Comparison of ENCODE assay signal across 19 cellular contexts in genomic region chr5:93421987-93422391, GRCh38.
A peak's percentile ranks its signal among the peaks of the same experiment; 100 is the strongest.
DNase-seq lines count a peak whose midpoint lies in the region; ATAC-seq and TF ChIP-seq lines count a peak whose summit lies in the region.
"Had no signal": no experiment of that assay in that cellular context is flagged by ENCODE, and none has a peak within 500 bp of the region (broad histone marks: within the 10 kb centered on the region; RNA-seq: fewer than 3 reads in every experiment).

No MANE protein-coding gene starts in this region.

- peaks cover 77% of the 10 kb centered on the region for H3K4me1 Mint-ChIP-seq in neural progenitor cell
- H3K4me1 Mint-ChIP-seq: activated CD4-positive, alpha-beta T cell treated with anti-CD3 and anti-CD28 coated beads, Interleukin-2, amount 10 ng/mL, durations not matched to agents 24 days and 14 days; memory B cell; stimulated activated naive B cell treated with anti-CD40 and anti-IgM and Interleukin-4, amounts not matched to agents 10 μg/mL and 1 μg/mL and 100 μg/mL, for 72 hours had no signal

- no peaks in the 10 kb centered on the region for H3K4me1 ChIP-seq in foreskin keratinocyte
- H3K4me1 ChIP-seq in neural progenitor cell, result peaks cover 59% of the 10 kb centered on the region
- peaks cover 0 to 51% (median 2%) of the 10 kb centered on the region in 4 donors for H3K4me1 ChIP-seq in stomach
- H3K4me1 ChIP-seq: spleen had no signal

- no peak overlapping the region for H2AFZ ChIP-seq in neural progenitor cell (replicated peaks)

- TF ChIP-seq EP300 in stomach (IDR thresholded peaks at IDR 0.05), result no peak

- H3K9me3 ChIP-seq in neural progenitor cell (ENCODE audit: low read depth) (no peaks in the 10 kb centered on the region), stomach (no peaks in the 10 kb centered on the region)
- H3K9me3 ChIP-seq: spleen had no signal

- intact Hi-C loops in stomach (cut with DNase I; ENCODE audit: low total_unique reads), result no loop called here
- intact Hi-C loops in cardiac septum (cut with DNase I), result no loop called here

- H3K36me3 ChIP-seq in neural progenitor cell (no peaks in the 10 kb centered on the region), stomach (no peaks in the 10 kb centered on the region)
- H3K36me3 ChIP-seq: spleen had no signal

- H3K9me3 Mint-ChIP-seq in neural progenitor cell, result no peaks in the 10 kb centered on the region
- H3K9me3 Mint-ChIP-seq: activated CD4-positive, alpha-beta T cell treated with anti-CD3 and anti-CD28 coated beads, Interleukin-2, amount 10 ng/mL, durations not matched to agents 24 days and 14 days; memory B cell; stimulated activated naive B cell treated with anti-CD40 and anti-IgM and Interleukin-4, amounts not matched to agents 10 μg/mL and 1 μg/mL and 100 μg/mL, for 72 hours had no signal

- H3K27ac ChIP-seq in foreskin keratinocyte (no peak overlapping the region), neural progenitor cell (peak overlapping the region; percentile 82), stomach (no peak overlapping the region)
- H3K27ac ChIP-seq: spleen had no signal

- H3K79me2 ChIP-seq in neural progenitor cell (ENCODE audit: low read depth), result no peaks in the 10 kb centered on the region

- peak; percentile 90 for DNase-seq in DMS79 (lab: John Stamatoyannopoulos, UW)
- peak; percentile 51 to 68 for DNase-seq in SHP77 (lab: John Stamatoyannopoulos, UW)
- peak in 1 of 2 donors; percentile 22 for DNase-seq in foreskin keratinocyte
- DNase-seq in neural progenitor cell (ENCODE audit: low spot score), result peak; percentile 51
- no peak for DNase-seq in stomach
- no peak for DNase-seq in dedifferentiated amniotic fluid mesenchymal stem cell (ENCODE audit: extremely low spot score)
- DNase-seq in cardiac septum (ENCODE audit: low spot score), result no peak
- DNase-seq: activated CD4-positive, alpha-beta T cell treated with anti-CD3 and anti-CD28 coated beads, Interleukin-2, amount 10 ng/mL, durations not matched to agents 24 days and 14 days; activated T-cell treated with anti-CD3 and anti-CD28 coated beads for 4 hours; central memory CD4-positive, alpha-beta T cell; COR-L47; foreskin melanocyte; IMR-90; NCI-H2029; spleen; stimulated activated naive B cell treated with anti-CD40 and anti-IgM and Interleukin-4, amounts not matched to agents 10 μg/mL and 1 μg/mL and 100 μg/mL, for 72 hours had no signal

- H3K4me3 Mint-ChIP-seq in neural progenitor cell, result peak overlapping the region; percentile 69
- H3K4me3 Mint-ChIP-seq: activated CD4-positive, alpha-beta T cell treated with anti-CD3 and anti-CD28 coated beads, Interleukin-2, amount 10 ng/mL, durations not matched to agents 24 days and 14 days; memory B cell; stimulated activated naive B cell treated with anti-CD40 and anti-IgM and Interleukin-4, amounts not matched to agents 10 μg/mL and 1 μg/mL and 100 μg/mL, for 72 hours had no signal

- TF ChIP-seq CTCF in foreskin keratinocyte (conservative IDR thresholded peaks at IDR 0.05) (no peak), neural progenitor cell (IDR thresholded peaks at IDR 0.05) (no peak), stomach (IDR thresholded peaks at IDR 0.05) (no peak)

- peak overlapping the region; percentile 69 for H3K4me2 ChIP-seq in neural progenitor cell

- TF ChIP-seq POLR2A in stomach (IDR thresholded peaks at IDR 0.05), result no peak

- H3K27me3 Mint-ChIP-seq in neural progenitor cell (ENCODE audit: insufficient read depth, low read depth), result no peaks in the 10 kb centered on the region
- H3K27me3 Mint-ChIP-seq: activated CD4-positive, alpha-beta T cell treated with anti-CD3 and anti-CD28 coated beads, Interleukin-2, amount 10 ng/mL, durations not matched to agents 24 days and 14 days; memory B cell had no signal

- peak overlapping the region; percentile 94 for H3K27ac Mint-ChIP-seq in neural progenitor cell
- H3K27ac Mint-ChIP-seq: activated CD4-positive, alpha-beta T cell treated with anti-CD3 and anti-CD28 coated beads, Interleukin-2, amount 10 ng/mL, durations not matched to agents 24 days and 14 days; activated naive CD4-positive, alpha-beta T cell treated with anti-CD3 and anti-CD28 coated beads, Interleukin-2, amount 50 U/mL, for 72 hours; memory B cell; stimulated activated naive B cell treated with anti-CD40 and anti-IgM and Interleukin-4, amounts not matched to agents 10 μg/mL and 1 μg/mL and 100 μg/mL, for 72 hours had no signal

- H3K4me3 ChIP-seq in neural progenitor cell (peak overlapping the region; percentile 1), stomach (no peak overlapping the region)
- H3K4me3 ChIP-seq: spleen had no signal

- peaks cover 40% of the 10 kb centered on the region for H3F3A ChIP-seq in neural progenitor cell (ENCODE audit: low read depth)

- 67 to 80% (median 78%) methylated on average over 9 of the region's 9 CpGs for WGBS in stomach, 5 donors

- no peak overlapping the region for H3K9ac ChIP-seq in neural progenitor cell

- H3K27me3 ChIP-seq in foreskin keratinocyte (peaks cover 3% of the 10 kb centered on the region), neural progenitor cell (no peaks in the 10 kb centered on the region), stomach (no peaks in the 10 kb centered on the region)
- H3K27me3 ChIP-seq: spleen had no signal

- ATAC-seq in foreskin keratinocyte (peak; percentile 79), GM18909 (IDR thresholded peaks at IDR 0.05; ENCODE audit: poor library complexity, unreplicated experiment) (no peak)
- ATAC-seq: activated naive CD4-positive, alpha-beta T cell treated with anti-CD3 and anti-CD28 coated beads, Interleukin-2, amount 50 U/mL, for 72 hours; stimulated activated naive B cell treated with anti-CD40 and anti-IgM and Interleukin-4, amounts not matched to agents 10 μg/mL and 1 μg/mL and 100 μg/mL, for 72 hours had no signal

- peaks cover 3% of the 10 kb centered on the region for H3K36me3 Mint-ChIP-seq in neural progenitor cell
- H3K36me3 Mint-ChIP-seq: activated naive CD4-positive, alpha-beta T cell treated with anti-CD3 and anti-CD28 coated beads, Interleukin-2, amount 50 U/mL, for 72 hours; memory B cell; stimulated activated naive B cell treated with anti-CD40 and anti-IgM and Interleukin-4, amounts not matched to agents 10 μg/mL and 1 μg/mL and 100 μg/mL, for 72 hours had no signal

- no peaks in the 10 kb centered on the region for H4K20me1 ChIP-seq in neural progenitor cell (ENCODE audit: low read depth)

Comparison
In these comparisons a context has a peak if more than half of its experiments do, and no peak if none do; other contexts are left out.
1. DNase-seq: peak in DMS79 (single experiment), SHP77 (2 of 2) and neural progenitor cell (single experiment); none in stomach (single experiment), dedifferentiated amniotic fluid mesenchymal stem cell (single experiment) and cardiac septum (single experiment).